9 cellular contexts compared by ENCODE assay signal in genomic region chr19:33345163-33345562, GRCh38.
"Had no signal": no experiment of that assay in that cellular context is flagged by ENCODE, and none has a peak within 500 bp of the region (broad histone marks: within the 10 kb centered on the region; RNA-seq: fewer than 3 reads in every experiment).

No MANE protein-coding gene starts in this region.

- DNase-seq: H9, HCEC 1CT, HFFc6, KBM-7 had no signal

- ATAC-seq: GM23338, HepG2 had no signal

- H3K27ac ChIP-seq: HL-60, KMS-11 had no signal

- H3K36me3 Mint-ChIP-seq: IgD-negative memory B cell had no signal

- H3K9me3 Mint-ChIP-seq: GM23338, H9, HFFc6 had no signal

- H3K4me3 Mint-ChIP-seq: GM23338, H9, HFFc6, IgD-negative memory B cell had no signal

- H3K27ac Mint-ChIP-seq: GM23338, H9, HFFc6, IgD-negative memory B cell had no signal

- H3K4me1 Mint-ChIP-seq: IgD-negative memory B cell had no signal
